18 cellular contexts compared by ENCODE assay signal in the genomic region with DNA sequence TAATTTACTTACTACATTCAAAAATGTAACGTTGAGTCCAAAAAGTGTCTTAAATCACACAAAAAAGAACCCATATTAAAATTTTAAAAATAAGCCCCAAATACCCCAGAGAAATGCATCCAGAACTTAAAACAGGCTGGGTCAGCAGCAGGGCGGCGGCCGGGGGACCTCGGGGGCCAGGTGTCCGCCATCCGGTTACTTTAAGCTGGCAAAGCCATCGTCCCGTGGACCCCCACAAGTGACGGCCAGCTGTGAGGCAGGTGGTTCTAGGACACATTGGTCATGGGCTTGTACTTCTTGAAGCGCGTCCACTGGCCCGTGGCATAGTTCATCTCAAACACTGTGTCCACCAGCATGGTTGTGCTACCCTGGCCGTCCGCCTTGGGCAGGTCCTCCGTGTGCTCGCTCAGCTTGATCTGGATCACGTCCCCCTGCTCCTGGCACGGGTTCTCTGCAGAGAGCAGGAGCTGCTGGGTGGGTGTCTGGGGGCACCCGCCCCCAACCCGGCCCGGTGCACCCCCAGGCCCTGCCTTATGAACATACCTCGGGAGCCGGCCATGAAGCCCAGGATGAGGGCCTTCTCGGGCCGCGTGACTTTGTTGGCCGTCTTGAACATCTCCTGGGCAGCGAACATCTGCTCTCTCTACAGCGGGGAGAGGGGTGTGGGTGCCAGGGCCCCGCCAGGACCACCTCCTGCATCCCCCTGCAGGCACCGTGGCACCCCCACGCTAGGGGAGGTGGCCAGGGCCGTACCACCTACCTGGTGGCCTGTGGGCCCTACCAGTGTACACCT. TPM values are rescaled to one million over a fixed set of nuclear protein-coding genes. Genes with fewer than 3 reads are reported as not detected.
DNase-seq lines count a peak whose midpoint lies in the region; ATAC-seq and TF ChIP-seq lines count a peak whose summit lies in the region.
"Had no signal": no experiment of that assay in that cellular context is flagged by ENCODE, and none has a peak within 500 bp of the region (broad histone marks: within the 10 kb centered on the region; RNA-seq: fewer than 3 reads in every experiment).

No MANE protein-coding gene starts in this region.

- peaks cover 98% of the 10 kb centered on the region for H3K36me3 ChIP-seq in left ventricle myocardium inferior
- peaks cover 86% of the 10 kb centered on the region for H3K36me3 ChIP-seq in right atrium auricular region
- H3K36me3 ChIP-seq in PC-3 (ENCODE audit: low read depth, low read length) = peaks cover 14% of the 10 kb centered on the region
- peaks cover 94 to 96% of the 10 kb centered on the region in 2 experiments for H3K36me3 ChIP-seq in mesenchymal stem cell (ENCODE audit: control insufficient read depth in 1 of 2, insufficient read depth in 2 of 2, low read depth in 1 of 2, low read length in 2 of 2)
- H3K36me3 ChIP-seq in aorta (ENCODE audit: control insufficient read depth in 1 of 2, insufficient read depth in 2 of 2, low read length in 1 of 2) = peaks cover 0 to 20% of the 10 kb centered on the region in 2 donors

- no peak overlapping the region for H3K14ac ChIP-seq in mesenchymal stem cell (ENCODE audit: low read length in 2 of 2)

- H2BK15ac ChIP-seq in mesenchymal stem cell (ENCODE audit: low read depth, poor library complexity, severe bottlenecking) = no peak overlapping the region

- no peak for DNase-seq in left ventricle myocardium inferior
- no peak for DNase-seq in right atrium auricular region (ENCODE audit: low spot score)
- DNase-seq in PC-3 = no peak
- no peak for DNase-seq in mesenchymal stem cell
- no peak for DNase-seq in aorta
- no peak for DNase-seq in cerebellar nuclear complex (lab: John Stamatoyannopoulos, UW)
- DNase-seq: activated gamma-delta T cell treated with Interleukin-2 at 50 U/mL for 16 hours; amygdala; CD4-positive, CD25-positive, alpha-beta regulatory T cell; DMS53; foreskin fibroblast; hippocampal formation; naive thymus-derived CD8-positive, alpha-beta T cell; SHP77 treated with DMSO at 0.1 percent for 48 hours; stimulated activated CD4-positive, alpha-beta T cell treated with anti-CD3 and anti-CD28 coated beads, Interleukin-12 subunit alpha, Interleukin-12 subunit beta, amount 100 ng/mL, for 4 hours; tibial artery had no signal

- 97% methylated on average over 34 of the region's 34 CpGs for WGBS in mesenchymal stem cell
- 88 to 89% methylated on average over 34 of the region's 34 CpGs for WGBS in aorta, 2 donors

- peak overlapping the region; percentile 14 for H4K91ac ChIP-seq in mesenchymal stem cell (ENCODE audit: low read length)

- H2BK12ac ChIP-seq in mesenchymal stem cell (ENCODE audit: low read length in 2 of 2) = no peak overlapping the region

- H3K4me1 ChIP-seq in left ventricle myocardium inferior (peaks cover 25% of the 10 kb centered on the region), right atrium auricular region (peaks cover 0 to 7% of the 10 kb centered on the region in 2 donors), PC-3 (ENCODE audit: insufficient read depth, low read length) (no peaks in the 10 kb centered on the region), mesenchymal stem cell (ENCODE audit: control insufficient read depth, insufficient read depth, low read depth, low read length) (peaks cover 1% of the 10 kb centered on the region), aorta (ENCODE audit: control insufficient read depth in 1 of 2, insufficient read depth in 2 of 2, low read length in 2 of 2) (no peaks in the 10 kb centered on the region)

- no peaks in the 10 kb centered on the region for H3F3A ChIP-seq in PC-3 (ENCODE audit: low read length, unreplicated experiment)

- H2AFZ ChIP-seq in PC-3 (ENCODE audit: low read length) = no peak overlapping the region
- no peak overlapping the region for H2AFZ ChIP-seq in mesenchymal stem cell (ENCODE audit: low read depth, low read length)

- CTCF ChIA-PET in PC-3 (lab: Charles Lee) = no interaction called here

- H3K9ac ChIP-seq in PC-3 (ENCODE audit: low read length) (no peak overlapping the region), mesenchymal stem cell (ENCODE audit: low read length) (no peak overlapping the region)

- no peak overlapping the region for H2AK5ac ChIP-seq in mesenchymal stem cell (ENCODE audit: low read length, severe bottlenecking)

- no peak overlapping the region for H3K23ac ChIP-seq in mesenchymal stem cell (ENCODE audit: low read length in 2 of 2)

- TF ChIP-seq CTCF in left ventricle myocardium inferior (IDR thresholded peaks at IDR 0.05; ENCODE audit: borderline replicate concordance) (no peak), right atrium auricular region (IDR thresholded peaks at IDR 0.05) (no peak), PC-3 (conservative IDR thresholded peaks at IDR 0.05; ENCODE audit: low read depth, low read length) (no peak)

- no peak overlapping the region for H2BK5ac ChIP-seq in mesenchymal stem cell (ENCODE audit: low read depth, low read length, poor library complexity, severe bottlenecking)

- H2BK120ac ChIP-seq in mesenchymal stem cell (ENCODE audit: low read depth, low read length) = no peak overlapping the region

- BruUV-seq in PC-3 (replicated peaks; lab: Mats Ljungman, UMichigan) = TSS peak; percentile 7

- H3K4me2 ChIP-seq in PC-3 (ENCODE audit: low read length) (no peak overlapping the region), mesenchymal stem cell (ENCODE audit: low read length, poor library complexity, severe bottlenecking) (no peak overlapping the region)

- no peak overlapping the region for H3K18ac ChIP-seq in mesenchymal stem cell (ENCODE audit: low read depth in 1 of 2, low read length in 2 of 2)

- ATAC-seq in PC-3 = no peak
- ATAC-seq in aorta (ENCODE audit: low FRiP score) = peak; percentile 3
- ATAC-seq in HG03097 (IDR thresholded peaks at IDR 0.05; ENCODE audit: low FRiP score, unreplicated experiment) = no peak
- no peak for ATAC-seq in HG02759 (IDR thresholded peaks at IDR 0.05; ENCODE audit: unreplicated experiment)
- ATAC-seq: naive thymus-derived CD8-positive, alpha-beta T cell had no signal

- no peaks in the 10 kb centered on the region for H4K20me1 ChIP-seq in PC-3 (ENCODE audit: low read length)

- POLR2A ChIA-PET in PC-3 (lab: Charles Lee; ENCODE audit: unreplicated experiment) = no interaction called here

- H3K4ac ChIP-seq in mesenchymal stem cell (ENCODE audit: low read depth in 1 of 2, low read length in 2 of 2) = no peak overlapping the region

- no peak overlapping the region for H4K8ac ChIP-seq in mesenchymal stem cell (ENCODE audit: low read length)

- peaks cover 63% of the 10 kb centered on the region for H3K79me1 ChIP-seq in mesenchymal stem cell (replicated peaks; ENCODE audit: low read length, poor library complexity, severe bottlenecking)

- H3K79me2 ChIP-seq in PC-3 (ENCODE audit: low read length) = no peaks in the 10 kb centered on the region

- H3K27me3 ChIP-seq in left ventricle myocardium inferior (ENCODE audit: low read depth) = no peaks in the 10 kb centered on the region
- H3K27me3 ChIP-seq in right atrium auricular region = no peaks in the 10 kb centered on the region
- H3K27me3 ChIP-seq in PC-3 (ENCODE audit: low read length) = no peaks in the 10 kb centered on the region
- H3K27me3 ChIP-seq in mesenchymal stem cell (ENCODE audit: control insufficient read depth in 1 of 2, insufficient read depth in 1 of 2, low read length in 2 of 2) = no peaks in the 10 kb centered on the region
- no peaks in the 10 kb centered on the region for H3K27me3 ChIP-seq in aorta (ENCODE audit: control insufficient read depth in 1 of 2, insufficient read depth in 2 of 2, low read length in 1 of 2)
- H3K27me3 ChIP-seq: tibial artery had no signal

- H3K9me3 ChIP-seq in left ventricle myocardium inferior (replicated peaks) = no peaks in the 10 kb centered on the region
- H3K9me3 ChIP-seq in right atrium auricular region = no peaks in the 10 kb centered on the region
- no peaks in the 10 kb centered on the region for H3K9me3 ChIP-seq in PC-3 (ENCODE audit: low read length)
- no peaks in the 10 kb centered on the region for H3K9me3 ChIP-seq in mesenchymal stem cell (ENCODE audit: control insufficient read depth, low read length)
- H3K9me3 ChIP-seq in aorta (ENCODE audit: control insufficient read depth, low read length) = no peaks in the 10 kb centered on the region
- H3K9me3 ChIP-seq: tibial artery had no signal

- intact Hi-C loops in left ventricle myocardium inferior (cut with micrococcal nuclease) = no loop called here
- intact Hi-C loops in PC-3 (cut with micrococcal nuclease) = no loop called here
- intact Hi-C loops in aorta (cut with DNase I) = no loop called here

- H3K27ac ChIP-seq in left ventricle myocardium inferior (replicated peaks) (peak overlapping the region; percentile 48), right atrium auricular region (no peak overlapping the region), PC-3 (ENCODE audit: low read length) (no peak overlapping the region), mesenchymal stem cell (ENCODE audit: low read length, poor library complexity, severe bottlenecking) (no peak overlapping the region), aorta (ENCODE audit: low read depth in 1 of 2, low read length in 2 of 2) (no peak overlapping the region)
- H3K27ac ChIP-seq: tibial artery had no signal

- H3K4me3 ChIP-seq in left ventricle myocardium inferior = no peak overlapping the region
- H3K4me3 ChIP-seq in right atrium auricular region = no peak overlapping the region
- H3K4me3 ChIP-seq in PC-3 (ENCODE audit: low read length) = no peak overlapping the region
- no peak overlapping the region for H3K4me3 ChIP-seq in mesenchymal stem cell (ENCODE audit: insufficient read depth in 1 of 2, low read depth in 1 of 2, low read length in 2 of 2)
- no peak overlapping the region for H3K4me3 ChIP-seq in aorta (ENCODE audit: low read length in 2 of 2)
- H3K4me3 ChIP-seq: tibial artery had no signal

- no peaks in the 10 kb centered on the region for H3K9me2 ChIP-seq in PC-3 (replicated peaks; ENCODE audit: low read length)

RNA-seq across cellular contexts. Expression of a gene that starts 25.5 kb away (rescaled TPM):
- total RNA-seq in left ventricle myocardium inferior (10.2 TPM), right atrium auricular region (10 to 100 TPM in 1 of 2 donors, 1 to 10 TPM in 1; 8.0 to 12.7 TPM), PC-3 (2014; rRNA removed) (30.0 and 35.8 TPM in 2 replicates), aorta (10 to 100 TPM; 17.7 to 27.4 TPM)
- 14.9 TPM for polyA plus RNA-seq in mesenchymal stem cell (2013, experiment 1 of 2)
- 15.1 TPM for polyA plus RNA-seq in mesenchymal stem cell (2013, experiment 2 of 2)
- polyA plus RNA-seq in aorta = 10 to 100 TPM in 1 of 2 donors, 1 to 10 TPM in 1; 5.8 to 21.7 TPM
